11 cellular contexts compared by ENCODE assay signal in the genomic region with DNA sequence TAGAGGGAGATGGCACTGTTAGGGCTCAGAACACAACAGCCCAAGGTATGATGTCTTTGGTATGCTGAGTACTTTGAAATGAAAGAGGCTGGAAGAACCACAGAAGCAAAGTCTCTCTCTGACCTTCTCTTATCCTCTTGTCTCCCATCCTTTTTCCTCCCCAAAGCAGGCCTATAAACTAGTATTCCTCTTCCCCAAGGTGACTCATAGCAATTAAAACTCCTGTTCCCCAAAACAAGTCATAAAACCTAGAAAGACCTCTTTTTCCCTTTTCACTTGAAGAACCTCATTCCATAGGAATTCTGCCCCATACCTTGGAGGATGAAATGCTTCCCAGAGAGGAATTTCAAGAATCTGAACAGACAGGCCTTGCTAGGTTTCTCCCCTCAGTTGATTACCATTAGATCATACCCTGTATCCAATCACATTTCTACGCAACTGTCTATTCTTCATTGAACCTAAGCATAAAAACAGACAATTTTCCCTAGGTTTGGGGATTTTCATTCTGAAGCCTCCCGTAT. TPM values are rescaled to one million over a fixed set of nuclear protein-coding genes. Genes with fewer than 3 reads are reported as not detected.
DNase-seq lines count a peak whose midpoint lies in the region; ATAC-seq, FAIRE-seq and TF ChIP-seq lines count a peak whose summit lies in the region.
"Had no signal": no experiment of that assay in that cellular context is flagged by ENCODE, and none has a peak within 500 bp of the region (broad histone marks: within the 10 kb centered on the region; RNA-seq: fewer than 3 reads in every experiment).

No MANE protein-coding gene starts in this region.

- POLR2A ChIA-PET in naive thymus-derived CD8-positive, alpha-beta T cell (lab: Charles Lee) = no interaction called here

- 0 out of 2 replicates have a peak, but pooled peaks have one; percentile 1 for TF ChIP-seq RAD21 in Ishikawa (IDR thresholded peaks at IDR 0.05; ENCODE audit: low read depth)

- H3K4me3 ChIP-seq in gastroesophageal sphincter = no peak overlapping the region

- 100% methylated on average over 2 of the region's 2 CpGs; no CpG with 5 or more reads in 1 of the 2 donors for WGBS in gastroesophageal sphincter (ENCODE audit: low coverage in 1 of 2), 2 donors

- no peaks in the 10 kb centered on the region for H3K4me1 ChIP-seq in gastroesophageal sphincter

- no peak overlapping the region for H3K4me3 Mint-ChIP-seq in naive thymus-derived CD8-positive, alpha-beta T cell
- H3K4me3 Mint-ChIP-seq in stimulated activated naive B cell treated with anti-CD40 and anti-IgM and Interleukin-4, amounts not matched to agents 10 μg/mL and 1 μg/mL and 100 μg/mL, for 72 hours = no peak overlapping the region

- H3K4me1 Mint-ChIP-seq in naive thymus-derived CD8-positive, alpha-beta T cell = no peaks in the 10 kb centered on the region
- no peaks in the 10 kb centered on the region for H3K4me1 Mint-ChIP-seq in stimulated activated naive B cell treated with anti-CD40 and anti-IgM and Interleukin-4, amounts not matched to agents 10 μg/mL and 1 μg/mL and 100 μg/mL, for 72 hours

- no peak for ATAC-seq in gastroesophageal sphincter
- ATAC-seq in naive thymus-derived CD8-positive, alpha-beta T cell = no peak
- no peak for ATAC-seq in stimulated activated naive B cell treated with anti-CD40 and anti-IgM and Interleukin-4, amounts not matched to agents 10 μg/mL and 1 μg/mL and 100 μg/mL, for 72 hours (replicated peaks)

- H3K27ac Mint-ChIP-seq in naive thymus-derived CD8-positive, alpha-beta T cell = no peak overlapping the region
- H3K27ac Mint-ChIP-seq in stimulated activated naive B cell treated with anti-CD40 and anti-IgM and Interleukin-4, amounts not matched to agents 10 μg/mL and 1 μg/mL and 100 μg/mL, for 72 hours = no peak overlapping the region

- no peaks in the 10 kb centered on the region for H3K36me3 ChIP-seq in gastroesophageal sphincter

- H3K9me3 ChIP-seq in gastroesophageal sphincter = no peaks in the 10 kb centered on the region

- H3K27me3 Mint-ChIP-seq in naive thymus-derived CD8-positive, alpha-beta T cell = peaks cover 3 to 18% (median 5%) of the 10 kb centered on the region in 5 donors
- H3K27me3 Mint-ChIP-seq in stimulated activated naive B cell treated with anti-CD40 and anti-IgM and Interleukin-4, amounts not matched to agents 10 μg/mL and 1 μg/mL and 100 μg/mL, for 72 hours = peaks cover 8 to 9% of the 10 kb centered on the region in 2 donors

- no peak overlapping the region for H3K27ac ChIP-seq in gastroesophageal sphincter

- DNase-seq in AG20443 (ENCODE audit: low spot score) (peak; percentile 50), dermis blood vessel endothelial cell (peak; percentile 28), left kidney (ENCODE audit: low read depth, low spot score) (peak; percentile 46), D721Med (ENCODE audit: insufficient read length, low spot score) (no peak)
- no peak for DNase-seq in naive thymus-derived CD8-positive, alpha-beta T cell
- DNase-seq in stimulated activated naive B cell treated with anti-CD40 and anti-IgM and Interleukin-4, amounts not matched to agents 10 μg/mL and 1 μg/mL and 100 μg/mL, for 72 hours = no peak
- DNase-seq: activated CD4-positive, alpha-beta T cell treated with anti-CD3 and anti-CD28 coated beads, Interleukin-2, amount 50 U/mL, for 4 hours; C1 segment of cervical spinal cord; nucleus accumbens had no signal

- peaks cover 4% of the 10 kb centered on the region for H3K27me3 ChIP-seq in gastroesophageal sphincter

- TF ChIP-seq CTCF in gastroesophageal sphincter (IDR thresholded peaks at IDR 0.05) (no peak), D721Med (IDR thresholded peaks at IDR 0.05; ENCODE audit: insufficient read depth, missing control alignments) (no peak)

- H3K36me3 Mint-ChIP-seq in naive thymus-derived CD8-positive, alpha-beta T cell = no peaks in the 10 kb centered on the region
- no peaks in the 10 kb centered on the region for H3K36me3 Mint-ChIP-seq in stimulated activated naive B cell treated with anti-CD40 and anti-IgM and Interleukin-4, amounts not matched to agents 10 μg/mL and 1 μg/mL and 100 μg/mL, for 72 hours

- no peak for TF ChIP-seq POLR2A in gastroesophageal sphincter (IDR thresholded peaks at IDR 0.05)

- peak; percentile 81; the same call in 1 of the 2 replicates for TF ChIP-seq EP300 in Ishikawa (IDR thresholded peaks at IDR 0.05; ENCODE audit: borderline replicate concordance)
- no peak for TF ChIP-seq EP300 in gastroesophageal sphincter (IDR thresholded peaks at IDR 0.05)

- H3K9me3 Mint-ChIP-seq in naive thymus-derived CD8-positive, alpha-beta T cell = peaks cover 0 to 2% (median 0%) of the 10 kb centered on the region in 9 donors
- no peaks in the 10 kb centered on the region for H3K9me3 Mint-ChIP-seq in stimulated activated naive B cell treated with anti-CD40 and anti-IgM and Interleukin-4, amounts not matched to agents 10 μg/mL and 1 μg/mL and 100 μg/mL, for 72 hours

- no peak for FAIRE-seq in D721Med (lab: Jason Lieb, UNC)

TF ChIP-seq in Ishikawa, 13 proteins besides CTCF, POLR2A, EP300 and RAD21:
- TF ChIP-seq FOXM1 (IDR thresholded peaks at IDR 0.05; ENCODE audit: borderline replicate concordance, low read depth) (peak; percentile 85), NFIC (IDR thresholded peaks at IDR 0.05) (peak; percentile 69), ZBTB7A (IDR thresholded peaks at IDR 0.05; ENCODE audit: low read depth) (no peak), YY1 (IDR thresholded peaks at IDR 0.05; ENCODE audit: low read depth) (no peak), CEBPB (IDR thresholded peaks at IDR 0.05) (0 out of 2 replicates have a peak, but pooled peaks have one; percentile 62), TEAD4 (IDR thresholded peaks at IDR 0.05) (peak; percentile 100), TCF12 (IDR thresholded peaks at IDR 0.05; ENCODE audit: low read depth) (peak; percentile 90)
- TF ChIP-seq, protein P1, sequence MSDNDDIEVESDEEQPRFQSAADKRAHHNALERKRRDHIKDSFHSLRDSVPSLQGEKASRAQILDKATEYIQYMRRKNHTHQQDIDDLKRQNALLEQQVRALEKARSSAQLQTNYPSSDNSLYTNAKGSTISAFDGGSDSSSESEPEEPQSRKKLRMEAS (IDR thresholded peaks at IDR 0.05) = peak; percentile 59; the same call in 1 of the 2 replicates

RNA-seq across cellular contexts. Expression of gene MDH1, which starts 25.7 kb away (rescaled TPM):
- total RNA-seq in dermis blood vessel endothelial cell (118 and 139 TPM in 2 replicates), gastroesophageal sphincter (100 to 1,000 TPM; 134 to 229 (median 190) TPM)
- total RNA-seq in naive thymus-derived CD8-positive, alpha-beta T cell = 100 to 1,000 TPM; 106 TPM
- 100 to 1,000 TPM; 242 to 284 (median 249) TPM for polyA plus RNA-seq in naive thymus-derived CD8-positive, alpha-beta T cell

RNA-seq across cellular contexts. Expression of gene WDPCP, which starts 26.2 kb away (rescaled TPM):
- total RNA-seq in dermis blood vessel endothelial cell = 5.9 and 6.8 TPM in 2 replicates
- total RNA-seq in gastroesophageal sphincter = 10 to 100 TPM in 2 of 4 donors, 1 to 10 TPM in 2; 7.1 to 19.9 (median 9.6) TPM
- total RNA-seq in naive thymus-derived CD8-positive, alpha-beta T cell = 10 to 100 TPM; 12.9 to 14.7 TPM
- 1 to 10 TPM; 3.5 to 7.9 (median 5.8) TPM for polyA plus RNA-seq in naive thymus-derived CD8-positive, alpha-beta T cell

Comparison
In these comparisons a context has a peak if more than half of its experiments do, and no peak if none do; other contexts are left out.
1. DNase-seq: peak in AG20443 (single experiment), dermis blood vessel endothelial cell (single experiment) and left kidney (single experiment); none in naive thymus-derived CD8-positive, alpha-beta T cell (0 of 10), stimulated activated naive B cell treated with anti-CD40 and anti-IgM and Interleukin-4, amounts not matched to agents 10 μg/mL and 1 μg/mL and 100 μg/mL, for 72 hours (single experiment) and D721Med (single experiment).